20 cellular contexts compared by ENCODE assay signal in genomic region chr6:6886886-6887285, GRCh38.
"Had no signal": no experiment of that assay in that cellular context is flagged by ENCODE, and none has a peak within 500 bp of the region (broad histone marks: within the 10 kb centered on the region; RNA-seq: fewer than 3 reads in every experiment).

No MANE protein-coding gene starts in this region.

- H3K36me3 ChIP-seq: heart right ventricle, thyroid gland, vagina had no signal

- H3K36me3 Mint-ChIP-seq: activated CD4-positive, alpha-beta memory T cell treated with anti-CD3 and anti-CD28 coated beads for 36 hours; activated naive CD4-positive, alpha-beta T cell treated with anti-CD3 and anti-CD28 coated beads, Interleukin-2, amount 10 ng/mL, durations not matched to agents 7 days and 5 days had no signal

- H3K4me3 ChIP-seq: coronary artery, mucosa of descending colon, thyroid gland, vagina had no signal

- H3K27me3 Mint-ChIP-seq: activated CD4-positive, alpha-beta memory T cell treated with anti-CD3 and anti-CD28 coated beads for 36 hours; activated naive CD4-positive, alpha-beta T cell treated with anti-CD3 and anti-CD28 coated beads, Interleukin-2, amount 10 ng/mL, durations not matched to agents 7 days and 5 days had no signal

- H3K27ac Mint-ChIP-seq: activated CD4-positive, alpha-beta memory T cell treated with anti-CD3 and anti-CD28 coated beads for 36 hours; activated naive CD4-positive, alpha-beta T cell treated with anti-CD3 and anti-CD28 coated beads, Interleukin-2, amount 10 ng/mL, durations not matched to agents 7 days and 5 days; activated T-cell treated with anti-CD3 and anti-CD28 coated beads, Interleukin-2, amount 50 U/mL, for 72 hours; endodermal cell; T-helper 1 cell treated with Interleukin-12 subunit alpha and Interleukin-12 subunit beta and Interleukin-4 antibody, amounts not matched to agents 30 μg/mL and 1 μg/mL, for 36 hours had no signal

- H3K27ac ChIP-seq: coronary artery, epithelial cell of prostate, thyroid gland, vagina had no signal

- H3K27me3 ChIP-seq: heart right ventricle, thyroid gland, vagina had no signal

- H3K4me3 Mint-ChIP-seq: activated CD4-positive, alpha-beta memory T cell treated with anti-CD3 and anti-CD28 coated beads for 36 hours; activated naive CD4-positive, alpha-beta T cell treated with anti-CD3 and anti-CD28 coated beads, Interleukin-2, amount 10 ng/mL, durations not matched to agents 7 days and 5 days; activated T-cell treated with anti-CD3 and anti-CD28 coated beads, Interleukin-2, amount 50 U/mL, for 72 hours; endodermal cell; T-helper 1 cell treated with Interleukin-12 subunit alpha and Interleukin-12 subunit beta and Interleukin-4 antibody, amounts not matched to agents 30 μg/mL and 1 μg/mL, for 36 hours had no signal

- H3K4me1 Mint-ChIP-seq: activated naive CD4-positive, alpha-beta T cell treated with anti-CD3 and anti-CD28 coated beads, Interleukin-2, amount 10 ng/mL, durations not matched to agents 7 days and 5 days had no signal

- H3K9me3 Mint-ChIP-seq: activated CD4-positive, alpha-beta memory T cell treated with anti-CD3 and anti-CD28 coated beads for 36 hours; activated naive CD4-positive, alpha-beta T cell treated with anti-CD3 and anti-CD28 coated beads, Interleukin-2, amount 10 ng/mL, durations not matched to agents 7 days and 5 days; activated T-cell treated with anti-CD3 and anti-CD28 coated beads, Interleukin-2, amount 50 U/mL, for 72 hours; endodermal cell; T-helper 1 cell treated with Interleukin-12 subunit alpha and Interleukin-12 subunit beta and Interleukin-4 antibody, amounts not matched to agents 30 μg/mL and 1 μg/mL, for 36 hours had no signal

- ATAC-seq: activated T-cell treated with anti-CD3 and anti-CD28 coated beads, Interleukin-2, amount 50 U/mL, for 72 hours; mucosa of descending colon had no signal

- DNase-seq: activated CD4-positive, alpha-beta memory T cell treated with anti-CD3 and anti-CD28 coated beads for 36 hours; activated CD4-positive, alpha-beta T cell treated with anti-CD3 and anti-CD28 coated beads for 48 hours; activated effector memory CD4-positive, alpha-beta T cell treated with anti-CD3 and anti-CD28 coated beads, Interleukin-2, amount 50 U/mL, for 16 hours; activated naive CD4-positive, alpha-beta T cell treated with anti-CD3 and anti-CD28 coated beads, Interleukin-2, amount 10 ng/mL, durations not matched to agents 7 days and 5 days; activated T-cell treated with anti-CD3 and anti-CD28 coated beads, Interleukin-2, amount 50 U/mL, for 72 hours; cerebellar nuclear complex; endodermal cell; heart right ventricle; islet precursor cell; left cardiac atrium; mesendoderm; mucosa of descending colon; stimulated activated CD4-positive, alpha-beta T cell treated with anti-CD3 and anti-CD28 coated beads, Interleukin-4, amount 100 ng/mL, for 1 hour; stimulated activated naive CD4-positive, alpha-beta T cell treated with Interleukin-2 at 50 U/mL for 16 hours; T1000; thyroid gland had no signal

- H3K9me3 ChIP-seq: heart right ventricle, mucosa of descending colon, thyroid gland, vagina had no signal
